In the genomic region with DNA sequence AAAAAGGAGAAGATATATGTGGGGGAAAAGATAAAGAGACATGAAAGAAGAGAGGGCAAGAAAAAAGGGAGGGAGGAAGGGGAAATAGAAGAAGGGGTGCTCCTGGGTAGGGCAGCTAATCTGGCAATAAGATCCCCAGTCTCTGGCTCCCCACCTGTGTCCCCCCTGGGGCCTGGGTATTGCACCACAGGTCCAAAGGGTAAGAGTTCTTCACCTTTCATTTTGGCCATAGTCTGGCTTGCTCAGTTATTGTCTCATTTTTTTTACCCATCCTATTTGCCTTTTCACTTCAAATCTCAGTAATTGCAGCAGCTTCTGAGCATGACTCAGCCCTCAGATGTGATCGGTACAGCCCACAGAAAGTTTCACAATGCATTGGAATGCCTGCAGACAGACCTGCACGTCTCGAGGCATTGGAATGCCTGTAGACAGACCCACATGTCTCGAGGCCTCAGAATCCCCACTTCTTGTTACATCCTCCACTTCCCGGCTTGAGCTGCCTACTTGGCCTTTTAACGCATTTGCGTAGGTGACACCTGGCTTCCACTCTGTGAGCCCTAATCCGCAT, we compare ENCODE assay signal across 8 cellular contexts.
A peak's percentile ranks its signal among the peaks of the same experiment; 100 is the strongest.
DNase-seq lines count a peak whose midpoint lies in the region; ATAC-seq lines count a peak whose summit lies in the region.

No MANE protein-coding gene starts in this region.

- no peaks in the 10 kb centered on the region for H3K9me3 Mint-ChIP-seq in activated CD8-positive, alpha-beta memory T cell treated with anti-CD3 and anti-CD28 coated beads, Interleukin-2, amount 10 ng/mL, durations not matched to agents 7 days and 5 days (ENCODE audit: low read depth)
- no peaks in the 10 kb centered on the region for H3K9me3 Mint-ChIP-seq in T-helper 2 cell treated with Interferon-gamma antibody and Interleukin-4, amounts not matched to agents 5 μg/mL and 100 μg/mL, for 36 hours

- no peak overlapping the region for H3K4me3 Mint-ChIP-seq in activated CD8-positive, alpha-beta memory T cell treated with anti-CD3 and anti-CD28 coated beads, Interleukin-2, amount 10 ng/mL, durations not matched to agents 7 days and 5 days
- H3K4me3 Mint-ChIP-seq in T-helper 2 cell treated with Interferon-gamma antibody and Interleukin-4, amounts not matched to agents 5 μg/mL and 100 μg/mL, for 36 hours, result no peak overlapping the region

- peak; percentile 47 for DNase-seq in activated CD8-positive, alpha-beta memory T cell treated with anti-CD3 and anti-CD28 coated beads, Interleukin-2, amount 10 ng/mL, durations not matched to agents 7 days and 5 days
- no peak for DNase-seq in activated CD8-positive, alpha-beta memory T cell treated with anti-CD3 and anti-CD28 coated beads, Interleukin-2, amount 50 U/mL, for 4 hours
- DNase-seq in T-helper 2 cell treated with Interferon-gamma antibody and Interleukin-4, amounts not matched to agents 5 μg/mL and 100 μg/mL, for 36 hours (ENCODE audit: low spot score), result peak; percentile 61
- peak; percentile 90 for DNase-seq in hepatic stellate cell (ENCODE audit: low spot score)
- peak; percentile 66 for DNase-seq in stromal cell of bone marrow (ENCODE audit: low read depth)
- DNase-seq in NCI-H1105 (lab: John Stamatoyannopoulos, UW), result no peak
- DNase-seq in middle frontal gyrus (ENCODE audit: extremely low spot score, low spot score), result no peak
- DNase-seq in NCI-H1436 (lab: John Stamatoyannopoulos, UW), result no peak

- peaks cover 2% of the 10 kb centered on the region for H3K36me3 Mint-ChIP-seq in activated CD8-positive, alpha-beta memory T cell treated with anti-CD3 and anti-CD28 coated beads, Interleukin-2, amount 10 ng/mL, durations not matched to agents 7 days and 5 days
- no peaks in the 10 kb centered on the region for H3K36me3 Mint-ChIP-seq in T-helper 2 cell treated with Interferon-gamma antibody and Interleukin-4, amounts not matched to agents 5 μg/mL and 100 μg/mL, for 36 hours (ENCODE audit: low read depth)

- H3K27me3 Mint-ChIP-seq in activated CD8-positive, alpha-beta memory T cell treated with anti-CD3 and anti-CD28 coated beads, Interleukin-2, amount 10 ng/mL, durations not matched to agents 7 days and 5 days, result peaks cover 46% of the 10 kb centered on the region
- H3K27me3 Mint-ChIP-seq in T-helper 2 cell treated with Interferon-gamma antibody and Interleukin-4, amounts not matched to agents 5 μg/mL and 100 μg/mL, for 36 hours (ENCODE audit: low read depth), result peaks cover 22% of the 10 kb centered on the region

- H3K4me1 Mint-ChIP-seq in activated CD8-positive, alpha-beta memory T cell treated with anti-CD3 and anti-CD28 coated beads, Interleukin-2, amount 10 ng/mL, durations not matched to agents 7 days and 5 days, result peaks cover 25% of the 10 kb centered on the region
- H3K4me1 Mint-ChIP-seq in T-helper 2 cell treated with Interferon-gamma antibody and Interleukin-4, amounts not matched to agents 5 μg/mL and 100 μg/mL, for 36 hours (ENCODE audit: low read depth), result peaks cover 6% of the 10 kb centered on the region

- H3K27ac Mint-ChIP-seq in activated CD8-positive, alpha-beta memory T cell treated with anti-CD3 and anti-CD28 coated beads, Interleukin-2, amount 10 ng/mL, durations not matched to agents 7 days and 5 days, result no peak overlapping the region
- H3K27ac Mint-ChIP-seq in T-helper 2 cell treated with Interferon-gamma antibody and Interleukin-4, amounts not matched to agents 5 μg/mL and 100 μg/mL, for 36 hours, result no peak overlapping the region

- CTCF ChIA-PET in activated CD8-positive, alpha-beta memory T cell treated with anti-CD3 and anti-CD28 coated beads, Interleukin-2, amount 10 ng/mL, durations not matched to agents 7 days and 5 days (lab: Charles Lee), result no interaction called here

- ATAC-seq in activated CD8-positive, alpha-beta memory T cell treated with anti-CD3 and anti-CD28 coated beads, Interleukin-2, amount 10 ng/mL, durations not matched to agents 7 days and 5 days, result peak; percentile 64

Comparison
In these comparisons a context has a peak if more than half of its experiments do, and no peak if none do; other contexts are left out.
1. DNase-seq: peak in activated CD8-positive, alpha-beta memory T cell treated with anti-CD3 and anti-CD28 coated beads, Interleukin-2, amount 10 ng/mL, durations not matched to agents 7 days and 5 days (single experiment), T-helper 2 cell treated with Interferon-gamma antibody and Interleukin-4, amounts not matched to agents 5 μg/mL and 100 μg/mL, for 36 hours (single experiment), hepatic stellate cell (single experiment) and stromal cell of bone marrow (single experiment); none in activated CD8-positive, alpha-beta memory T cell treated with anti-CD3 and anti-CD28 coated beads, Interleukin-2, amount 50 U/mL, for 4 hours (single experiment), NCI-H1105 (single experiment), middle frontal gyrus (single experiment) and NCI-H1436 (single experiment).